Comparison of ENCODE assay signal across 8 cellular contexts in genomic region chr13:95644611-95645052, GRCh38. TPM values are rescaled to one million over a fixed set of nuclear protein-coding genes. Genes with fewer than 3 reads are reported as not detected.
DNase-seq lines count a peak whose midpoint lies in the region; ATAC-seq, FAIRE-seq and TF ChIP-seq lines count a peak whose summit lies in the region.

DZIP1 (minus strand) TSS chr13:95644706; CDS start chr13:95642029, 2,677 bp downstream.

- WGBS in iPS DF 6.9 (ENCODE audit: insufficient coverage, insufficient read length) = no CpG with 5 or more reads among the region's 30 CpGs

- peak within 1 kb of the TSS; percentile 50; the same call in 1 of the 2 replicates for H3K27ac ChIP-seq in ACC112 (ENCODE audit: low read depth, low read length)
- peak within 1 kb of the TSS; percentile 23 for H3K27ac ChIP-seq in brain microvascular endothelial cell
- no peak within 1 kb of the TSS for H3K27ac ChIP-seq in iPS DF 6.9 (ENCODE audit: low read length)

- DNase-seq in GM12891 (ENCODE audit: insufficient read length, low spot score) (peak; percentile 43), NOMO-1 treated with dmso at 0.1 percent for 144 hours (lab: John Stamatoyannopoulos, UW; ENCODE audit: unreplicated experiment) (peak; percentile 23), brain microvascular endothelial cell (peak; percentile 81), iPS DF 6.9 (ENCODE audit: low read depth, low spot score) (peak; percentile 75), putamen (ENCODE audit: low spot score) (peak; percentile 80)

- peak within 1 kb of the TSS; percentile 89 for H3K4me3 ChIP-seq in ACC112 (ENCODE audit: low read depth, low read length)
- peak within 1 kb of the TSS; percentile 76 for H3K4me3 ChIP-seq in brain microvascular endothelial cell (ENCODE audit: low read depth, low read length)
- peak within 1 kb of the TSS; percentile 30 for H3K4me3 ChIP-seq in iPS DF 6.9 (ENCODE audit: low read length)

- peaks cover 27% of the 10 kb centered on the region for H3K79me2 ChIP-seq in ACC112 (ENCODE audit: control insufficient read depth, insufficient read depth, low read length, unreplicated experiment)

- H3K4me1 ChIP-seq in ACC112 (ENCODE audit: control insufficient read depth, insufficient read depth, low read length, unreplicated experiment) (peaks cover 10% of the 10 kb centered on the region), iPS DF 6.9 (ENCODE audit: control insufficient read depth, insufficient read depth, low read length) (no peaks in the 10 kb centered on the region; the same call in 1 of the 2 replicates)

- H2AFZ ChIP-seq in ACC112 (ENCODE audit: low read length, unreplicated experiment) = peak within 1 kb of the TSS; percentile 99

- TF ChIP-seq POLR2A in GM12891 (IDR thresholded peaks at IDR 0.05; ENCODE audit: low read depth, low read length) = no peak

- H3K27me3 ChIP-seq in ACC112 (ENCODE audit: insufficient read depth, low read length) (no peaks in the 10 kb centered on the region), brain microvascular endothelial cell (replicated peaks) (no peaks in the 10 kb centered on the region), iPS DF 6.9 (ENCODE audit: control insufficient read depth, insufficient read depth, low read length) (no peaks in the 10 kb centered on the region; the same call in 1 of the 2 replicates)

- TF ChIP-seq CTCF in brain microvascular endothelial cell (IDR thresholded peaks at IDR 0.05; ENCODE audit: low read depth, low read length, missing control alignments) = no peak

- H3K36me3 ChIP-seq in ACC112 (ENCODE audit: insufficient read depth, low read length) = peaks cover 5% of the 10 kb centered on the region; the same call in 1 of the 2 replicates
- H3K36me3 ChIP-seq in brain microvascular endothelial cell (replicated peaks) = no peaks in the 10 kb centered on the region
- no peaks in the 10 kb centered on the region for H3K36me3 ChIP-seq in iPS DF 6.9 (ENCODE audit: control insufficient read depth, insufficient read depth, low read length)

- ATAC-seq in HG03280 (IDR thresholded peaks at IDR 0.05; ENCODE audit: unreplicated experiment) = peak; percentile 83
- ATAC-seq in HG03469 (IDR thresholded peaks at IDR 0.05; ENCODE audit: unreplicated experiment) = no peak

- in situ Hi-C loops in brain microvascular endothelial cell (cut with HindIII; ENCODE audit: low pct_ligation_motif_present, low sequenced_read_pairs) = no loop called here

- no peaks in the 10 kb centered on the region for H3K9me3 ChIP-seq in iPS DF 6.9 (ENCODE audit: control insufficient read depth, insufficient read depth, low read length)

- no peak for FAIRE-seq in GM12891 (lab: Jason Lieb, UNC)

TF ChIP-seq in GM12891, 5 proteins besides CTCF, POLR2A, EP300 and RAD21:
- TF ChIP-seq POU2F2 (IDR thresholded peaks at IDR 0.05; ENCODE audit: low read depth, low read length) = no peak
- TF ChIP-seq PAX5 (IDR thresholded peaks at IDR 0.05; ENCODE audit: insufficient read depth, low read length, severe bottlenecking) = no peak
- no peak for TF ChIP-seq POLR2AphosphoS5 (IDR thresholded peaks at IDR 0.05; ENCODE audit: low read depth, low read length)
- no peak for TF ChIP-seq SPI1 (IDR thresholded peaks at IDR 0.05; ENCODE audit: low read depth, low read length)
- no peak for TF ChIP-seq TAF1 (IDR thresholded peaks at IDR 0.05; ENCODE audit: low read depth, low read length)

RNA-seq across cellular contexts. Expression of gene DZIP1, which starts in this region (rescaled TPM):
- 1.3 TPM for polyA plus RNA-seq in GM12891 (2012; ENCODE audit: low read depth, missing spikeins)

Comparison
In these comparisons a context has a peak if more than half of its experiments do, and no peak if none do; other contexts are left out.
1. H3K4me3 ChIP-seq: peak in every context shown above with its lines; median percentile 89 in ACC112; 76 in brain microvascular endothelial cell; 30 in iPS DF 6.9.
2. DNase-seq: peak in every context shown above with its lines; median percentile 81 in brain microvascular endothelial cell; 80 in putamen; 75 in iPS DF 6.9; 43 in GM12891; 23 in NOMO-1 treated with dmso at 0.1 percent for 144 hours.